In genomic region chr21:45347048-45347711, GRCh38 we compare ENCODE assay signal across 1 cellular context.
A peak's percentile ranks its signal among the peaks of the same experiment; 100 is the strongest.
TF ChIP-seq lines count a peak whose summit lies in the region.

No MANE protein-coding gene starts in this region.

TF ChIP-seq in K562, 482 proteins besides CTCF, POLR2A, EP300 and RAD21 (continues in another document):
- TF ChIP-seq DLX4 (CRISPR knock-in tag; IDR thresholded peaks at IDR 0.05), result no peak
- TF ChIP-seq CHD4 (IDR thresholded peaks at IDR 0.05; ENCODE audit: insufficient read depth, insufficient replicate concordance, low read depth, low read length, poor library complexity, severe bottlenecking), result no peak
- TF ChIP-seq E2F6 (IDR thresholded peaks at IDR 0.05; ENCODE audit: borderline replicate concordance in 1 of 2, extremely low read depth in 1 of 2, insufficient read depth in 1 of 2, insufficient read length in 1 of 2, low read depth in 1 of 2, low read length in 1 of 2, poor library complexity in 1 of 2, severe bottlenecking in 1 of 2), result peak in 1 of 2 experiments; percentile 41
- no peak for TF ChIP-seq ZNF133 (CRISPR knock-in tag; IDR thresholded peaks at IDR 0.05)
- TF ChIP-seq ATF6 (CRISPR knock-in tag; IDR thresholded peaks at IDR 0.05), result no peak
- TF ChIP-seq SMARCA4 (IDR thresholded peaks at IDR 0.05), result no peak
- no peak for TF ChIP-seq ZNF197 (CRISPR knock-in tag; IDR thresholded peaks at IDR 0.05; ENCODE audit: low read depth)
- TF ChIP-seq HMBOX1 (IDR thresholded peaks at IDR 0.05), result no peak
- TF ChIP-seq ZNF77 (CRISPR knock-in tag; IDR thresholded peaks at IDR 0.05), result no peak
- no peak for TF ChIP-seq HLTF (IDR thresholded peaks at IDR 0.05)
- TF ChIP-seq ZBTB2 (IDR thresholded peaks at IDR 0.05), result no peak
- TF ChIP-seq TCF3 (CRISPR knock-in tag; IDR thresholded peaks at IDR 0.05), result no peak
- TF ChIP-seq PHB2 (IDR thresholded peaks at IDR 0.05; ENCODE audit: low read depth), result no peak
- TF ChIP-seq KLF1 (tag; IDR thresholded peaks at IDR 0.05), result no peak
- TF ChIP-seq GABPA (tag; conservative IDR thresholded peaks at IDR 0.05; ENCODE audit: low read depth), result no peak
- TF ChIP-seq NFE2 (IDR thresholded peaks at IDR 0.05; ENCODE audit: low read depth), result 0 out of 2 replicates have a peak, but pooled peaks have one; percentile 21
- TF ChIP-seq ZBTB5 (IDR thresholded peaks at IDR 0.05), result no peak
- TF ChIP-seq USF1 (CRISPR knock-in tag; IDR thresholded peaks at IDR 0.05), result no peak
- no peak for TF ChIP-seq DACH1 (IDR thresholded peaks at IDR 0.05; ENCODE audit: partially characterized antibody)
- TF ChIP-seq NFIX (CRISPR knock-in tag; IDR thresholded peaks at IDR 0.05; ENCODE audit: low read depth), result no peak
- TF ChIP-seq POLR2H (tag; IDR thresholded peaks at IDR 0.05; ENCODE audit: low read depth), result no peak
- TF ChIP-seq BMI1 (IDR thresholded peaks at IDR 0.05; ENCODE audit: low read length), result no peak
- TF ChIP-seq RBM17 (IDR thresholded peaks at IDR 0.05; ENCODE audit: borderline replicate concordance, low read depth, low read length), result no peak
- TF ChIP-seq ZC3H8 (IDR thresholded peaks at IDR 0.05), result no peak
- no peak for TF ChIP-seq FOXK2 (conservative IDR thresholded peaks at IDR 0.05 in 1 of 2, IDR thresholded peaks at IDR 0.05 in 1 of 2; ENCODE audit: low read depth in 2 of 2)
- no peak for TF ChIP-seq ARNT (IDR thresholded peaks at IDR 0.05)
- TF ChIP-seq DIDO1 (tag; IDR thresholded peaks at IDR 0.05; ENCODE audit: low read depth), result no peak
- TF ChIP-seq ELK3 (CRISPR knock-in tag; IDR thresholded peaks at IDR 0.05), result no peak
- 0 out of 2 replicates have a peak, but pooled peaks have one; percentile 20 for TF ChIP-seq MAFF (IDR thresholded peaks at IDR 0.05; ENCODE audit: low read length)
- no peak for TF ChIP-seq ZNF449 (CRISPR knock-in tag; IDR thresholded peaks at IDR 0.05)
- TF ChIP-seq ZNF316 (IDR thresholded peaks at IDR 0.05), result peak; percentile 64; the same call in 1 of the 2 replicates
- no peak for TF ChIP-seq ZNF512 (tag; IDR thresholded peaks at IDR 0.05)
- TF ChIP-seq ZNF511 (CRISPR knock-in tag; IDR thresholded peaks at IDR 0.05), result no peak
- TF ChIP-seq PHB (CRISPR knock-in tag; IDR thresholded peaks at IDR 0.05), result no peak
- TF ChIP-seq POLR2G (IDR thresholded peaks at IDR 0.05; ENCODE audit: low read depth, low read length), result no peak
- TF ChIP-seq TFAP4 (CRISPR knock-in tag; IDR thresholded peaks at IDR 0.05; ENCODE audit: borderline replicate concordance), result 0 out of 2 replicates have a peak, but pooled peaks have one; percentile 6
- TF ChIP-seq MYNN (IDR thresholded peaks at IDR 0.05), result no peak
- no peak for TF ChIP-seq MYNN (CRISPR knock-in tag; IDR thresholded peaks at IDR 0.05)
- TF ChIP-seq BRF1 (IDR thresholded peaks at IDR 0.05; ENCODE audit: borderline replicate concordance, extremely low read depth, insufficient read length), result no peak
- no peak for TF ChIP-seq ZNF766 (CRISPR knock-in tag; conservative IDR thresholded peaks at IDR 0.05)
- TF ChIP-seq GTF3C2 (IDR thresholded peaks at IDR 0.05; ENCODE audit: borderline replicate concordance, extremely low read depth, insufficient read length), result no peak
- TF ChIP-seq ZBTB49 (CRISPR knock-in tag; IDR thresholded peaks at IDR 0.05; ENCODE audit: borderline replicate concordance), result no peak
- no peak for TF ChIP-seq XRCC5 (IDR thresholded peaks at IDR 0.05; ENCODE audit: low read depth, low read length)
